Comparison of ENCODE assay signal across 8 cellular contexts in the genomic region with DNA sequence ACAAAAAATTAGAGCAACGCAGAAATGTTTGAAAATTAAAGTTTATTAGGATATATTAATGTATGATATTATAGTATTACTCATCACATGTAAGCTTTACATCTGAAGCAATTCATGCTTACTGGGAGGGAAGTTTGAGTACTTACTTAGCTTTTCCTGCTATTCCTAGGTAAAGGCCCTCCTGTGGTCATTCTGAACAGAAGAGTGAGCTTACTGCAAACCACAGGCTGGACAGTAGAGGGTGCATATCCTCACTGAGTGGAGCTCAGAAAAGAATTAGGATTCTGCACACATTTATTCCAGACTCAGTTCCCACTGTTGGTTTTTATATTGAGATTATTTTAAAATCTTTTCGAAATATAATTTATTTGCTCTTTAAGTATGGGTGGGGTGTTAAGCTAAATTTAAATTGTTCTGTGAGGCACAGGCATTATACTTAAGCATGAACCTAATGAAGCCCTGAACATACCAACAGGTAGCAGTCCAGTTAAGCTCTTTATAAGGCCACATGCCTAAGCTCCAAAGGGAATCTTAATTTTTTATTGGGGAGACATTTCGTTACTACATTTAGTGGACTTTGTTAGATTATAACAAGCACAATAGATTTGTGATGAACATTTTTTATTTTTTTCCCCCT. TPM values are rescaled to one million over a fixed set of nuclear protein-coding genes. Genes with fewer than 3 reads are reported as not detected.
DNase-seq lines count a peak whose midpoint lies in the region; ATAC-seq and TF ChIP-seq lines count a peak whose summit lies in the region.

No MANE protein-coding gene starts in this region.

- H3K4me1 ChIP-seq in psoas muscle (no peaks in the 10 kb centered on the region), prostate gland (replicated peaks) (no peaks in the 10 kb centered on the region)

- H3K9me3 ChIP-seq in psoas muscle = no peaks in the 10 kb centered on the region
- no peaks in the 10 kb centered on the region for H3K9me3 ChIP-seq in prostate gland

- H3K36me3 ChIP-seq in psoas muscle (ENCODE audit: insufficient read depth in 1 of 2, low read depth in 1 of 2) = peaks cover 27 to 100% of the 10 kb centered on the region in 2 donors
- peaks cover 11 to 13% of the 10 kb centered on the region in 2 donors for H3K36me3 ChIP-seq in prostate gland

- ATAC-seq in psoas muscle = peak; percentile 39 to 71 (median 64)
- ATAC-seq in HG03378 (IDR thresholded peaks at IDR 0.05; ENCODE audit: unreplicated experiment) = no peak

- no peaks in the 10 kb centered on the region for H3K27me3 ChIP-seq in psoas muscle (ENCODE audit: insufficient read depth in 3 of 3, low read length in 2 of 3)
- no peaks in the 10 kb centered on the region for H3K27me3 ChIP-seq in prostate gland (replicated peaks; ENCODE audit: insufficient read depth)

- intact Hi-C loops in psoas muscle (cut with DNase I) (no loop called here), prostate gland (cut with DNase I) (no loop called here)

- H3K27ac ChIP-seq in psoas muscle (no peak overlapping the region), prostate gland (no peak overlapping the region)

- no peak for TF ChIP-seq CTCF in fibroblast of pulmonary artery (IDR thresholded peaks at IDR 0.05; ENCODE audit: low read length, missing control alignments)
- peak; percentile 48 for TF ChIP-seq CTCF in psoas muscle (IDR thresholded peaks at IDR 0.05)
- peak in 2 of 4 experiments; percentile 27 to 51 for TF ChIP-seq CTCF in prostate gland (IDR thresholded peaks at IDR 0.05)

- H3K4me3 ChIP-seq in fibroblast of pulmonary artery (replicated peaks; ENCODE audit: low read depth, low read length) (no peak overlapping the region), psoas muscle (no peak overlapping the region), prostate gland (no peak overlapping the region)

- TF ChIP-seq POLR2A in prostate gland (IDR thresholded peaks at IDR 0.05) = no peak

- DNase-seq in EH (ENCODE audit: low read depth) (peak; percentile 70), HT-29 (ENCODE audit: low spot score) (peak; percentile 67), SHP77 treated with DMSO at 0.1 percent for 48 hours (lab: John Stamatoyannopoulos, UW) (peak; percentile 13), fibroblast of pulmonary artery (ENCODE audit: low read depth) (peak; percentile 75), psoas muscle (no peak), prostate gland (ENCODE audit: low spot score) (no peak), C1 segment of cervical spinal cord (lab: John Stamatoyannopoulos, UW) (no peak)

- WGBS in psoas muscle, 3 donors = 81 to 86% (median 85%) methylated on average over 3 of the region's 3 CpGs
- 69% methylated on average over 3 of the region's 3 CpGs for WGBS in prostate gland

RNA-seq across cellular contexts. Expression of a gene that starts 10.2 kb away (rescaled TPM):
- 46.0 and 54.4 TPM in 2 replicates for total RNA-seq in HT-29 (2014; rRNA removed; shearing (Covaris generic))
- total RNA-seq in psoas muscle (100 to 1,000 TPM in 1 of 4 donors, 10 to 100 TPM in 3; 67.4 to 108 (median 81.1) TPM), prostate gland (10 to 100 TPM; 34.1 to 37.8 TPM)
- 100 to 1,000 TPM in 2 of 3 donors, 10 to 100 TPM in 1; 97.9 to 143 (median 126) TPM for polyA plus RNA-seq in psoas muscle

RNA-seq across cellular contexts. Expression of a gene that starts 35.4 kb away (rescaled TPM):
- 50.7 and 52.3 TPM in 2 replicates for total RNA-seq in HT-29 (2014; rRNA removed; shearing (Covaris generic))
- total RNA-seq in psoas muscle (10 to 100 TPM; 36.1 to 41.2 (median 38.2) TPM), prostate gland (100 to 1,000 TPM in 1 of 2 donors, 10 to 100 TPM in 1; 76.5 to 137 TPM)
- polyA plus RNA-seq in psoas muscle = 10 to 100 TPM; 25.6 to 96.3 (median 38.3) TPM

Comparison
In these comparisons a context has a peak if more than half of its experiments do, and no peak if none do; other contexts are left out.
1. DNase-seq: peak in EH (single experiment), HT-29 (single experiment), SHP77 treated with DMSO at 0.1 percent for 48 hours (single experiment) and fibroblast of pulmonary artery (single experiment); none in psoas muscle (0 of 2), prostate gland (single experiment) and C1 segment of cervical spinal cord (0 of 14).